22 cellular contexts compared by ENCODE assay signal in the genomic region with DNA sequence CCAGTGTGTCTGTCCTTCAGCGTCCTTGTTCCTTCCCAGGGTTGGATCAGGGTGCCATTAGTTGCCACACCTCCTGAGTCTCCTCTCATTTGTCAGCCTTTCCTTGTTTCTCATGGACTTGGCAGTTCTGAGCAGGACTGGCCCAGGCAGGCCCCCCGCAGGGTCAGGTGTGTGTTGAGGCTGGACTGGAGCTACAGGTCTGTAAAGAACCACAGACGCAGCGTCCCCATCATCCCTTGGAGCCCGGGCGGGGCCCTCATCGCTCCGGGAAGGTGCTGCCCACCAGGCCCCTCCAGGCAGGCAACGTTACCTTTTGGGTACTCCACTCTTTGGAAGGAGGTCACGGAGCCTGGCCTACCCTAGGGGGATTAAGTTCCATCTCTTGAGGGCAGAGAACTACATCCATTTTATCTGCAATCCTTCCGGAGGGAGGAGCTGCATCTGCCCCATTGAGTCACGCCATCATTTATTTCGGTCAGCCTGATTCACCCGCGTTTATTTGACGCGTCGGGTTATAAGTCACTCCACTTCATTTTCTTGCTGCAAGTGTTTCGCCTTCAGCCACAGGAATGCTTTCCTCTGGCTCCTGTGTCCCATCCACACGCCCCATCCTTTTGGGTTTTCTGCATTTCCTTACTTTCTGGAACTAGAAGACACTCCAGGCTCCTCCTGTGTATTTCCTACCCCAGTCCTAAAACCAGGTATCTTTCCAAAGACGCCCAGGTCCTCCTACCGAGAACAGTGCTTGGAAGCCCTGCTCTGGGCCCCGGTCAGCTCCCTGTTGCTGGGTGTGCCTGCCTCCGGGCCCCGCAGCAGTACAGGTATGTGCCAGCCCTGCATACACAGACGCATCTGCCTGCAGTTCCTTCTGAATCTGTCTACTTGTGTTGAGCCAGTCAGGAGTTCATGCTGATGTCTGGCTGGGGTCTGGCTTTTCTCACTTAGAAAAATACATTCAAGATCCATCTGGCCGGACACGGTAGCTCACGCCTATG.
"Had no signal": no experiment of that assay in that cellular context is flagged by ENCODE, and none has a peak within 500 bp of the region (broad histone marks: within the 10 kb centered on the region; RNA-seq: fewer than 3 reads in every experiment).

No MANE protein-coding gene starts in this region.

- H3K4me3 ChIP-seq: heart left ventricle, right atrium auricular region, sigmoid colon, stomach, thoracic aorta, transverse colon, uterus had no signal

- H3K27ac Mint-ChIP-seq: nephron had no signal

- ATAC-seq: heart left ventricle had no signal

- H3K4me3 Mint-ChIP-seq: central memory CD8-positive, alpha-beta T cell; naive B cell; nephron had no signal

- H3K27ac ChIP-seq: epithelial cell of prostate, heart left ventricle, right atrium auricular region, sigmoid colon, stomach, thoracic aorta, transverse colon, uterus had no signal

- H3K9me3 ChIP-seq: heart left ventricle, right atrium auricular region, sigmoid colon, stomach, thoracic aorta, transverse colon, uterus had no signal

- H3K4me1 ChIP-seq: heart left ventricle, sigmoid colon, stomach, transverse colon, uterus had no signal

- H3K27me3 ChIP-seq: heart left ventricle, right atrium auricular region, sigmoid colon, stomach, transverse colon, uterus had no signal

- H3K27me3 Mint-ChIP-seq: central memory CD8-positive, alpha-beta T cell; naive B cell had no signal

- H3K36me3 ChIP-seq: heart left ventricle, right atrium auricular region, sigmoid colon, thoracic aorta, transverse colon, uterus had no signal

- DNase-seq: cortex of kidney; effector memory CD4-positive, alpha-beta T cell; heart left ventricle; hypothalamus; kidney glomerular epithelial cell; mesendoderm; naive B cell; posterior cingulate gyrus; sigmoid colon; small intestine; stimulated activated CD4-positive, alpha-beta T cell treated with anti-CD3 and anti-CD28 coated beads, Interleukin-12 subunit alpha, Interleukin-12 subunit beta, amount 100 ng/mL, for 4 hours; stimulated activated CD4-positive, alpha-beta T cell treated with anti-CD3 and anti-CD28 coated beads, Interleukin-4, amount 100 ng/mL, for 24 hours; stimulated activated naive CD4-positive, alpha-beta T cell; stomach; substantia nigra; transverse colon; uterus had no signal

- H3K9me3 Mint-ChIP-seq: central memory CD8-positive, alpha-beta T cell; naive B cell; nephron had no signal
